In genomic region chr4:173572493-173573129, GRCh38 we compare ENCODE assay signal across 16 cellular contexts. TPM values are rescaled to one million over a fixed set of nuclear protein-coding genes. Genes with fewer than 3 reads are reported as not detected.
DNase-seq lines count a peak whose midpoint lies in the region; ATAC-seq and TF ChIP-seq lines count a peak whose summit lies in the region.
"Had no signal": no experiment of that assay in that cellular context is flagged by ENCODE, and none has a peak within 500 bp of the region (broad histone marks: within the 10 kb centered on the region; RNA-seq: fewer than 3 reads in every experiment).

No MANE protein-coding gene starts in this region.

- no peaks in the 10 kb centered on the region for H3K27me3 ChIP-seq in gastroesophageal sphincter
- no peaks in the 10 kb centered on the region for H3K27me3 ChIP-seq in transverse colon

- DNase-seq in Right ventricle myocardium superior (no peak), left cardiac atrium (no peak), HEK293T (ENCODE audit: extremely low spot score) (no peak), transverse colon (no peak), dermis blood vessel endothelial cell (no peak)
- DNase-seq in stimulated activated CD4-positive, alpha-beta T cell treated with anti-CD3 and anti-CD28 coated beads, Interleukin-2, amount 100 ng/mL, for 48 hours: no peak
- DNase-seq: 8988T; C1 segment of cervical spinal cord; Calu3; CD4-positive, alpha-beta T cell; DMS79; H7 had no signal

- WGBS in gastroesophageal sphincter (ENCODE audit: low coverage in 1 of 2), 2 donors: 52 to 61% methylated on average over 3 of the region's 3 CpGs
- 62 to 80% methylated on average over 3 of the region's 3 CpGs for WGBS in transverse colon (ENCODE audit: low coverage in 1 of 2), 2 donors

- H3K9me3 ChIP-seq in gastroesophageal sphincter (no peaks in the 10 kb centered on the region), transverse colon (no peaks in the 10 kb centered on the region)

- no peak overlapping the region for H3K4me3 ChIP-seq in gastroesophageal sphincter
- no peak overlapping the region for H3K4me3 ChIP-seq in transverse colon
- H3K4me3 ChIP-seq: GM23338 had no signal

- ATAC-seq in Right ventricle myocardium superior (ENCODE audit: poor library complexity) (peak; percentile 40), left cardiac atrium (no peak), gastroesophageal sphincter (no peak)
- ATAC-seq: GM23338 had no signal

- in situ Hi-C loops in transverse colon (cut with MboI; ENCODE audit: low pct_ligation_motif_present in 1 of 4, low pct_unique_long_range_greater_than_20kb in 1 of 4, low sequenced_read_pairs in 3 of 4): no loop called here

- TF ChIP-seq POLR2A in gastroesophageal sphincter (IDR thresholded peaks at IDR 0.05) (no peak), transverse colon (IDR thresholded peaks at IDR 0.05) (no peak)

- no peak for TF ChIP-seq EP300 in gastroesophageal sphincter (IDR thresholded peaks at IDR 0.05)
- no peak for TF ChIP-seq EP300 in transverse colon (IDR thresholded peaks at IDR 0.05; ENCODE audit: low read depth)

- intact Hi-C loops in Right ventricle myocardium superior (cut with DNase I): no loop called here
- intact Hi-C loops in left cardiac atrium (cut with DNase I): no loop called here
- intact Hi-C loops in transverse colon (cut with DNase I; ENCODE audit: low total_unique reads): loop anchor here (5.0 kb wide), 1 partner anchor 80 kb away; no protein-coding TSS in a partner anchor

- H3K27ac ChIP-seq in gastroesophageal sphincter (peak overlapping the region in 3 of 4 donors; percentile 36 to 60 (median 55)), transverse colon (peak overlapping the region in 3 of 4 donors; percentile 53 to 72 (median 68))

- CTCF ChIA-PET in HEK293T (lab: Yijun Ruan, JAX): no interaction called here

- TF ChIP-seq CTCF in gastroesophageal sphincter (IDR thresholded peaks at IDR 0.05) (no peak), transverse colon (IDR thresholded peaks at IDR 0.05) (no peak)

- peaks cover 6 to 45% (median 8%) of the 10 kb centered on the region in 3 donors for H3K4me1 ChIP-seq in gastroesophageal sphincter
- H3K4me1 ChIP-seq in transverse colon: peaks cover 6 to 26% (median 19%) of the 10 kb centered on the region in 4 donors

- POLR2A ChIA-PET in HEK293T (lab: Yijun Ruan, JAX): no interaction called here

- no peaks in the 10 kb centered on the region for H3K36me3 ChIP-seq in gastroesophageal sphincter
- H3K36me3 ChIP-seq in transverse colon: no peaks in the 10 kb centered on the region

TF ChIP-seq in HEK293T, 16 proteins besides CTCF, POLR2A, EP300 and RAD21:
- no peak for TF ChIP-seq BHLHE40 (IDR thresholded peaks at IDR 0.05; ENCODE audit: borderline replicate concordance)
- TF ChIP-seq SP1 (IDR thresholded peaks at IDR 0.05): no peak
- no peak for TF ChIP-seq L3MBTL2 (conservative IDR thresholded peaks at IDR 0.05)
- 0 out of 2 replicates have a peak, but pooled peaks have one; percentile 9 for TF ChIP-seq PKNOX1 (IDR thresholded peaks at IDR 0.05)
- no peak for TF ChIP-seq ARNT (IDR thresholded peaks at IDR 0.05)
- TF ChIP-seq CTBP1 (IDR thresholded peaks at IDR 0.05; ENCODE audit: borderline replicate concordance): no peak
TF ChIP-seq in HEK293T: peak in this region for 1.

RNA-seq across cellular contexts. Expression of gene HAND2, which starts 42.6 kb away (rescaled TPM):
- total RNA-seq in Right ventricle myocardium superior (142 TPM), left cardiac atrium (10 to 100 TPM; 63.2 to 75.1 TPM), gastroesophageal sphincter (100 to 1,000 TPM in 3 of 4 donors, 10 to 100 TPM in 1; 73.0 to 138 (median 128) TPM), transverse colon (10 to 100 TPM; 24.6 to 87.6 (median 40.9) TPM), dermis blood vessel endothelial cell (not detected in 2 replicates)
- total RNA-seq: B cell; CD4-positive, alpha-beta T cell; GM23338; H7; HT-29 had no signal

Comparison
In these comparisons a context has a peak if more than half of its experiments do, and no peak if none do; other contexts are left out.
1. RNA of gene HAND2, which starts 42.6 kb away (total RNA-seq): 142 TPM in Right ventricle myocardium superior (single experiment), 73.0 to 138 TPM in gastroesophageal sphincter, 63.2 to 75.1 TPM in left cardiac atrium and 24.6 to 87.6 TPM in transverse colon; not detected in dermis blood vessel endothelial cell; every median in the first group is over 10 times any median in the second.